1 cellular context compared by ENCODE assay signal in the genomic region with DNA sequence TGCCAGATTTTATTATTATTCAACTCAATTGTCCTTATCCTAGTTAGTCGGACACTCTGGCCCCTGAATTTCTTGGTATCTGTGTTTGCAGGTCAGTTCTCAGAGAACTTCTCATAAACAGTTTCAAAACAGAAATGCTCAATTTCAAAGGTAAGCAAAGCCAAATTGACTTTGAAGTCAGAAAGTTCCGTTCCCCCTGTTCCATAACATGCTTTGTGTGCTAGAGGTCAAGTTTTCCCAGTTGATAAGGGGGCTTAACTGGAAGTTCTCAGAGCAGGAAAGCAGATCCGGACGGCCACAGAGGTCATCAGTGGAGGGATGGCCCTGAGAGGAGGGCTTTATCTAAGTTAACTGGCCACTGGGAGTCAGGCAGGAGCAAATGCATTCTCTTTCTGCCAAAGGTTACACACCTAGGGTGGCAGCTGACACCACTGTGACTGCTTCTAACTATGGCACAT.
A peak's percentile ranks its signal among the peaks of the same experiment; 100 is the strongest.
TF ChIP-seq lines count a peak whose summit lies in the region.

No MANE protein-coding gene starts in this region.

TF ChIP-seq in HepG2, 621 proteins besides CTCF, POLR2A, EP300 and RAD21 (continued from another document and continues in another):
- TF ChIP-seq, protein P1, sequence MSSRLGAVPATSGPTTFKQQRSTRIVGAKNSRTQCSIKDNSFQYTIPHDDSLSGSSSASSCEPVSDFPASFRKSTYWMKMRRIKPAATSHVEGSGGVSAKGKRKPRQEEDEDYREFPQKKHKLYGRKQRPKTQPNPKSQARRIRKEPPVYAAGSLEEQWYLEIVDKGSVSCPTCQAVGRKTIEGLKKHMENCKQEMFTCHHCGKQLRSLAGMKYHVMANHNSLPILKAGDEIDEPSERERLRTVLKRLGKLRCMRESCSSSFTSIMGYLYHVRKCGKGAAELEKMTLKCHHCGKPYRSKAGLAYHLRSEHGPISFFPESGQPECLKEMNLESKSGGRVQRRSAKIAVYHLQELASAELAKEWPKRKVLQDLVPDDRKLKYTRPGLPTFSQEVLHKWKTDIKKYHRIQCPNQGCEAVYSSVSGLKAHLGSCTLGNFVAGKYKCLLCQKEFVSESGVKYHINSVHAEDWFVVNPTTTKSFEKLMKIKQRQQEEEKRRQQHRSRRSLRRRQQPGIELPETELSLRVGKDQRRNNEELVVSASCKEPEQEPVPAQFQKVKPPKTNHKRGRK (CRISPR knock-in tag; IDR thresholded peaks at IDR 0.05): no peak; the same call in 1 of the 2 replicates
- TF ChIP-seq RBFOX2 (IDR thresholded peaks at IDR 0.05; ENCODE audit: low read depth, low read length) (no peak), MED8 (CRISPR knock-in tag; IDR thresholded peaks at IDR 0.05; ENCODE audit: insufficient replicate concordance) (peak; percentile 93), PHF5A (CRISPR knock-in tag; IDR thresholded peaks at IDR 0.05; ENCODE audit: low read depth, unreplicated experiment) (peak; percentile 54), TBL1XR1 (IDR thresholded peaks at IDR 0.05; ENCODE audit: borderline replicate concordance, low read length, partially characterized antibody) (peak; percentile 81), SMC3 (IDR thresholded peaks at IDR 0.05; ENCODE audit: low read length) (peak; percentile 42; the same call in 1 of the 2 replicates), ZNF136 (CRISPR knock-in tag; IDR thresholded peaks at IDR 0.05; ENCODE audit: low read depth) (no peak), CAMTA2 (CRISPR knock-in tag; IDR thresholded peaks at IDR 0.05; ENCODE audit: borderline replicate concordance) (no peak), ZBTB3 (CRISPR knock-in tag; IDR thresholded peaks at IDR 0.05; ENCODE audit: borderline replicate concordance, low read depth) (no peak), FOSL1 (CRISPR knock-in tag; IDR thresholded peaks at IDR 0.05; ENCODE audit: borderline replicate concordance) (peak; percentile 29; the same call in 1 of the 2 replicates), KDM5A (IDR thresholded peaks at IDR 0.05; ENCODE audit: borderline replicate concordance, low read length) (no peak), FOXM1 (CRISPR knock-in tag; IDR thresholded peaks at IDR 0.05) (peak; percentile 76; the same call in 1 of the 2 replicates), THYN1 (CRISPR knock-in tag; IDR thresholded peaks at IDR 0.05; ENCODE audit: borderline replicate concordance, low read depth) (no peak), FOXO1 (CRISPR knock-in tag; IDR thresholded peaks at IDR 0.05) (peak; percentile 95), RBAK (CRISPR knock-in tag; IDR thresholded peaks at IDR 0.05) (no peak), KDM1A (CRISPR knock-in tag; IDR thresholded peaks at IDR 0.05) (no peak), NCOA1 (CRISPR knock-in tag; IDR thresholded peaks at IDR 0.05) (no peak), NFE2L1 (CRISPR knock-in tag; IDR thresholded peaks at IDR 0.05; ENCODE audit: borderline replicate concordance) (no peak), YY1 (IDR thresholded peaks at IDR 0.05; ENCODE audit: insufficient read depth, insufficient replicate concordance, low read depth, low read length) (peak; percentile 13), PLRG1 (conservative IDR thresholded peaks at IDR 0.05) (no peak), TCF12 (IDR thresholded peaks at IDR 0.05) (no peak), TCF12 (CRISPR knock-in tag; IDR thresholded peaks at IDR 0.05) (no peak), ZBTB8A (CRISPR knock-in tag; IDR thresholded peaks at IDR 0.05; ENCODE audit: borderline replicate concordance, low read depth) (no peak), ZMYM4 (CRISPR knock-in tag; IDR thresholded peaks at IDR 0.05) (peak; percentile 91), HHEX (CRISPR knock-in tag; IDR thresholded peaks at IDR 0.05) (peak; percentile 61; the same call in 1 of the 2 replicates), AGO2 (optimal IDR thresholded peaks at IDR 0.05; ENCODE audit: low read depth, low read length) (no peak), SMYD3 (CRISPR knock-in tag; IDR thresholded peaks at IDR 0.05) (no peak), JDP2 (CRISPR knock-in tag; IDR thresholded peaks at IDR 0.05; ENCODE audit: borderline replicate concordance) (no peak), ZNF317 (CRISPR knock-in tag; IDR thresholded peaks at IDR 0.05) (peak; percentile 65), RFX1 (IDR thresholded peaks at IDR 0.05) (no peak), ZNF589 (CRISPR knock-in tag; conservative IDR thresholded peaks at IDR 0.05) (no peak), GABPA (IDR thresholded peaks at IDR 0.05; ENCODE audit: low read depth, low read length) (no peak), GABPA (CRISPR knock-in tag; IDR thresholded peaks at IDR 0.05; ENCODE audit: low read depth) (no peak), STAT5B (CRISPR knock-in tag; IDR thresholded peaks at IDR 0.05) (no peak), ZNF550 (CRISPR knock-in tag; IDR thresholded peaks at IDR 0.05; ENCODE audit: borderline replicate concordance) (no peak), ZNF24 (IDR thresholded peaks at IDR 0.05) (no peak), HES4 (CRISPR knock-in tag; IDR thresholded peaks at IDR 0.05; ENCODE audit: borderline replicate concordance) (no peak), FOXK1 (CRISPR knock-in tag; IDR thresholded peaks at IDR 0.05; ENCODE audit: borderline replicate concordance, low read depth) (peak; percentile 79; the same call in 1 of the 2 replicates)
- TF ChIP-seq, protein P2, sequence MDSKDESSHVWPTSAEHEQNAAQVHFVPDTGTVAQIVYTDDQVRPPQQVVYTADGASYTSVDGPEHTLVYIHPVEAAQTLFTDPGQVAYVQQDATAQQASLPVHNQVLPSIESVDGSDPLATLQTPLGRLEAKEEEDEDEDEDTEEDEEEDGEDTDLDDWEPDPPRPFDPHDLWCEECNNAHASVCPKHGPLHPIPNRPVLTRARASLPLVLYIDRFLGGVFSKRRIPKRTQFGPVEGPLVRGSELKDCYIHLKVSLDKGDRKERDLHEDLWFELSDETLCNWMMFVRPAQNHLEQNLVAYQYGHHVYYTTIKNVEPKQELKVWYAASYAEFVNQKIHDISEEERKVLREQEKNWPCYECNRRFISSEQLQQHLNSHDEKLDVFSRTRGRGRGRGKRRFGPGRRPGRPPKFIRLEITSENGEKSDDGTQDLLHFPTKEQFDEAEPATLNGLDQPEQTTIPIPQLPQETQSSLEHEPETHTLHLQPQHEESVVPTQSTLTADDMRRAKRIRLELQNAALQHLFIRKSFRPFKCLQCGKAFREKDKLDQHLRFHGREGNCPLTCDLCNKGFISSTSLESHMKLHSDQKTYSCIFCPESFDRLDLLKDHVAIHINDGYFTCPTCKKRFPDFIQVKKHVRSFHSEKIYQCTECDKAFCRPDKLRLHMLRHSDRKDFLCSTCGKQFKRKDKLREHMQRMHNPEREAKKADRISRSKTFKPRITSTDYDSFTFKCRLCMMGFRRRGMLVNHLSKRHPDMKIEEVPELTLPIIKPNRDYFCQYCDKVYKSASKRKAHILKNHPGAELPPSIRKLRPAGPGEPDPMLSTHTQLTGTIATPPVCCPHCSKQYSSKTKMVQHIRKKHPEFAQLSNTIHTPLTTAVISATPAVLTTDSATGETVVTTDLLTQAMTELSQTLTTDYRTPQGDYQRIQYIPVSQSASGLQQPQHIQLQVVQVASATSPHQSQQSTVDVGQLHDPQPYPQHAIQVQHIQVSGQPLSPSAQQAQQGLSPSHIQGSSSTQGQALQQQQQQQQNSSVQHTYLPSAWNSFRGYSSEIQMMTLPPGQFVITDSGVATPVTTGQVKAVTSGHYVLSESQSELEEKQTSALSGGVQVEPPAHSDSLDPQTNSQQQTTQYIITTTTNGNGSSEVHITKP (CRISPR knock-in tag; IDR thresholded peaks at IDR 0.05; ENCODE audit: low read depth): 0 out of 2 replicates have a peak, but pooled peaks have one; percentile 36
- TF ChIP-seq, protein P3, sequence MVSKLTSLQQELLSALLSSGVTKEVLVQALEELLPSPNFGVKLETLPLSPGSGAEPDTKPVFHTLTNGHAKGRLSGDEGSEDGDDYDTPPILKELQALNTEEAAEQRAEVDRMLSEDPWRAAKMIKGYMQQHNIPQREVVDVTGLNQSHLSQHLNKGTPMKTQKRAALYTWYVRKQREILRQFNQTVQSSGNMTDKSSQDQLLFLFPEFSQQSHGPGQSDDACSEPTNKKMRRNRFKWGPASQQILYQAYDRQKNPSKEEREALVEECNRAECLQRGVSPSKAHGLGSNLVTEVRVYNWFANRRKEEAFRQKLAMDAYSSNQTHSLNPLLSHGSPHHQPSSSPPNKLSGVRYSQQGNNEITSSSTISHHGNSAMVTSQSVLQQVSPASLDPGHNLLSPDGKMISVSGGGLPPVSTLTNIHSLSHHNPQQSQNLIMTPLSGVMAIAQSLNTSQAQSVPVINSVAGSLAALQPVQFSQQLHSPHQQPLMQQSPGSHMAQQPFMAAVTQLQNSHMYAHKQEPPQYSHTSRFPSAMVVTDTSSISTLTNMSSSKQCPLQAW (CRISPR knock-in tag; IDR thresholded peaks at IDR 0.05): peak; percentile 91
- TF ChIP-seq, protein P4, sequence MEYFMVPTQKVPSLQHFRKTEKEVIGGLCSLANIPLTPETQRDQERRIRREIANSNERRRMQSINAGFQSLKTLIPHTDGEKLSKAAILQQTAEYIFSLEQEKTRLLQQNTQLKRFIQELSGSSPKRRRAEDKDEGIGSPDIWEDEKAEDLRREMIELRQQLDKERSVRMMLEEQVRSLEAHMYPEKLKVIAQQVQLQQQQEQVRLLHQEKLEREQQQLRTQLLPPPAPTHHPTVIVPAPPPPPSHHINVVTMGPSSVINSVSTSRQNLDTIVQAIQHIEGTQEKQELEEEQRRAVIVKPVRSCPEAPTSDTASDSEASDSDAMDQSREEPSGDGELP (IDR thresholded peaks at IDR 0.05; ENCODE audit: borderline replicate concordance, low read depth): peak; percentile 58; the same call in 1 of the 2 replicates
- TF ChIP-seq, protein P5, sequence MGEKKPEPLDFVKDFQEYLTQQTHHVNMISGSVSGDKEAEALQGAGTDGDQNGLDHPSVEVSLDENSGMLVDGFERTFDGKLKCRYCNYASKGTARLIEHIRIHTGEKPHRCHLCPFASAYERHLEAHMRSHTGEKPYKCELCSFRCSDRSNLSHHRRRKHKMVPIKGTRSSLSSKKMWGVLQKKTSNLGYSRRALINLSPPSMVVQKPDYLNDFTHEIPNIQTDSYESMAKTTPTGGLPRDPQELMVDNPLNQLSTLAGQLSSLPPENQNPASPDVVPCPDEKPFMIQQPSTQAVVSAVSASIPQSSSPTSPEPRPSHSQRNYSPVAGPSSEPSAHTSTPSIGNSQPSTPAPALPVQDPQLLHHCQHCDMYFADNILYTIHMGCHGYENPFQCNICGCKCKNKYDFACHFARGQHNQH (CRISPR knock-in tag; IDR thresholded peaks at IDR 0.05): peak; percentile 80
- TF ChIP-seq, protein P6, sequence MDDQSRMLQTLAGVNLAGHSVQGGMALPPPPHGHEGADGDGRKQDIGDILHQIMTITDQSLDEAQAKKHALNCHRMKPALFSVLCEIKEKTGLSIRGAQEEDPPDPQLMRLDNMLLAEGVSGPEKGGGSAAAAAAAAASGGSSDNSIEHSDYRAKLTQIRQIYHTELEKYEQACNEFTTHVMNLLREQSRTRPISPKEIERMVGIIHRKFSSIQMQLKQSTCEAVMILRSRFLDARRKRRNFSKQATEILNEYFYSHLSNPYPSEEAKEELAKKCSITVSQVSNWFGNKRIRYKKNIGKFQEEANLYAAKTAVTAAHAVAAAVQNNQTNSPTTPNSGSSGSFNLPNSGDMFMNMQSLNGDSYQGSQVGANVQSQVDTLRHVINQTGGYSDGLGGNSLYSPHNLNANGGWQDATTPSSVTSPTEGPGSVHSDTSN (CRISPR knock-in tag; IDR thresholded peaks at IDR 0.05; ENCODE audit: borderline replicate concordance): no peak
- TF ChIP-seq, protein P7, sequence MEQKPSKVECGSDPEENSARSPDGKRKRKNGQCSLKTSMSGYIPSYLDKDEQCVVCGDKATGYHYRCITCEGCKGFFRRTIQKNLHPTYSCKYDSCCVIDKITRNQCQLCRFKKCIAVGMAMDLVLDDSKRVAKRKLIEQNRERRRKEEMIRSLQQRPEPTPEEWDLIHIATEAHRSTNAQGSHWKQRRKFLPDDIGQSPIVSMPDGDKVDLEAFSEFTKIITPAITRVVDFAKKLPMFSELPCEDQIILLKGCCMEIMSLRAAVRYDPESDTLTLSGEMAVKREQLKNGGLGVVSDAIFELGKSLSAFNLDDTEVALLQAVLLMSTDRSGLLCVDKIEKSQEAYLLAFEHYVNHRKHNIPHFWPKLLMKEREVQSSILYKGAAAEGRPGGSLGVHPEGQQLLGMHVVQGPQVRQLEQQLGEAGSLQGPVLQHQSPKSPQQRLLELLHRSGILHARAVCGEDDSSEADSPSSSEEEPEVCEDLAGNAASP (CRISPR knock-in tag; IDR thresholded peaks at IDR 0.05; ENCODE audit: borderline replicate concordance): peak; percentile 79; the same call in 1 of the 2 replicates
- TF ChIP-seq, protein P8, sequence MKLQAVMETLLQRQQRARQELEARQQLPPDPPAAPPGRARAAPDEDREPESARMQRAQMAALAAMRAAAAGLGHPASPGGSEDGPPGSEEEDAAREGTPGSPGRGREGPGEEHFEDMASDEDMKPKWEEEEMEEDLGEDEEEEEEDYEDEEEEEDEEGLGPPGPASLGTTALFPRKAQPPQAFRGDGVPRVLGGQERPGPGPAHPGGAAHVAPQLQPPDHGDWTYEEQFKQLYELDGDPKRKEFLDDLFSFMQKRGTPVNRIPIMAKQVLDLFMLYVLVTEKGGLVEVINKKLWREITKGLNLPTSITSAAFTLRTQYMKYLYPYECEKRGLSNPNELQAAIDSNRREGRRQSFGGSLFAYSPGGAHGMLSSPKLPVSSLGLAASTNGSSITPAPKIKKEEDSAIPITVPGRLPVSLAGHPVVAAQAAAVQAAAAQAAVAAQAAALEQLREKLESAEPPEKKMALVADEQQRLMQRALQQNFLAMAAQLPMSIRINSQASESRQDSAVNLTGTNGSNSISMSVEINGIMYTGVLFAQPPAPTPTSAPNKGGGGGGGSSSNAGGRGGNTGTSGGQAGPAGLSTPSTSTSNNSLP (IDR thresholded peaks at IDR 0.05; ENCODE audit: low read depth, low read length): 0 out of 2 replicates have a peak, but pooled peaks have one; percentile 28
- TF ChIP-seq, protein P9, sequence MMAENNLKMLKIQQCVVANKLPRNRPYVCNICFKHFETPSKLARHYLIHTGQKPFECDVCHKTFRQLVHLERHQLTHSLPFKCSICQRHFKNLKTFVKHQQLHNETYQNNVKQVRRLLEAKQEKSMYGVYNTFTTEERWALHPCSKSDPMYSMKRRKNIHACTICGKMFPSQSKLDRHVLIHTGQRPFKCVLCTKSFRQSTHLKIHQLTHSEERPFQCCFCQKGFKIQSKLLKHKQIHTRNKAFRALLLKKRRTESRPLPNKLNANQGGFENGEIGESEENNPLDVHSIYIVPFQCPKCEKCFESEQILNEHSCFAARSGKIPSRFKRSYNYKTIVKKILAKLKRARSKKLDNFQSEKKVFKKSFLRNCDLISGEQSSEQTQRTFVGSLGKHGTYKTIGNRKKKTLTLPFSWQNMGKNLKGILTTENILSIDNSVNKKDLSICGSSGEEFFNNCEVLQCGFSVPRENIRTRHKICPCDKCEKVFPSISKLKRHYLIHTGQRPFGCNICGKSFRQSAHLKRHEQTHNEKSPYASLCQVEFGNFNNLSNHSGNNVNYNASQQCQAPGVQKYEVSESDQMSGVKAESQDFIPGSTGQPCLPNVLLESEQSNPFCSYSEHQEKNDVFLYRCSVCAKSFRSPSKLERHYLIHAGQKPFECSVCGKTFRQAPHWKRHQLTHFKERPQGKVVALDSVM (CRISPR knock-in tag; IDR thresholded peaks at IDR 0.05): peak; percentile 27; the same call in 1 of the 2 replicates
